Comparison of ENCODE assay signal across 31 cellular contexts in genomic region chr6:97757575-97757974, GRCh38.
"Had no signal": no experiment of that assay in that cellular context is flagged by ENCODE, and none has a peak within 500 bp of the region (broad histone marks: within the 10 kb centered on the region; RNA-seq: fewer than 3 reads in every experiment).

No MANE protein-coding gene starts in this region.

- H3K4me3 Mint-ChIP-seq: naive thymus-derived CD8-positive, alpha-beta T cell; natural killer cell treated with Interleukin-12 subunit alpha and Interleukin-12 subunit beta and Interleukin-15 and Interleukin-18, amount 100 ng/mL, for 72 hours; nephron progenitor cell; neural crest cell; stimulated activated memory B cell treated with anti-CD40 and anti-IgM and Interleukin-4, amounts not matched to agents 10 μg/mL and 1 μg/mL and 100 μg/mL, for 72 hours; stimulated activated naive CD8-positive, alpha-beta T cell treated with anti-CD3 and anti-CD28 coated beads, Interleukin-15, amount 100 ng/mL, for 72 hours had no signal

- H3K27me3 ChIP-seq: ovary, spleen, suprapubic skin, testis, tibial artery, transverse colon, upper lobe of left lung, vagina had no signal

- H3K4me3 ChIP-seq: ovary, psoas muscle, skin epidermis, smooth muscle cell, spleen, suprapubic skin, testis, tibial artery, transverse colon, upper lobe of left lung, vagina had no signal

- H3K9me3 Mint-ChIP-seq: nephron progenitor cell; stimulated activated memory B cell treated with anti-CD40 and anti-IgM and Interleukin-4, amounts not matched to agents 10 μg/mL and 1 μg/mL and 100 μg/mL, for 72 hours had no signal

- H3K36me3 ChIP-seq: ovary, spleen, suprapubic skin, tibial artery, transverse colon, upper lobe of left lung, vagina had no signal

- H2AFZ ChIP-seq: parathyroid adenoma had no signal

- H3K36me3 Mint-ChIP-seq: naive thymus-derived CD8-positive, alpha-beta T cell; natural killer cell treated with Interleukin-12 subunit alpha and Interleukin-12 subunit beta and Interleukin-15 and Interleukin-18, amount 100 ng/mL, for 72 hours; stimulated activated memory B cell treated with anti-CD40 and anti-IgM and Interleukin-4, amounts not matched to agents 10 μg/mL and 1 μg/mL and 100 μg/mL, for 72 hours had no signal

- ATAC-seq: naive thymus-derived CD8-positive, alpha-beta T cell; natural killer cell treated with Interleukin-12 subunit alpha and Interleukin-12 subunit beta and Interleukin-15 and Interleukin-18, amount 100 ng/mL, for 72 hours; psoas muscle; right cardiac atrium; sciatic nerve; stimulated activated memory B cell treated with anti-CD40 and anti-IgM and Interleukin-4, amounts not matched to agents 10 μg/mL and 1 μg/mL and 100 μg/mL, for 72 hours; stimulated activated naive CD8-positive, alpha-beta T cell treated with anti-CD3 and anti-CD28 coated beads, Interleukin-15, amount 100 ng/mL, for 72 hours; stimulated activated naive CD8-positive, alpha-beta T cell treated with anti-CD3 and anti-CD28 coated beads, Interleukin-15, Interleukin-2, amounts not matched to agents 100 U/mL and 50 U/mL, for 24 hours had no signal

- H3K9me3 ChIP-seq: ovary, psoas muscle, spleen, suprapubic skin, testis, tibial artery, transverse colon, upper lobe of left lung, vagina had no signal

- H3K4me1 ChIP-seq: parathyroid adenoma, psoas muscle, spleen, suprapubic skin, testis, tibial artery, transverse colon, upper lobe of left lung, vagina had no signal

- H3K79me2 ChIP-seq: parathyroid adenoma had no signal

- H3K9ac ChIP-seq: parathyroid adenoma had no signal

- H3K27me3 Mint-ChIP-seq: naive thymus-derived CD8-positive, alpha-beta T cell; natural killer cell treated with Interleukin-12 subunit alpha and Interleukin-12 subunit beta and Interleukin-15 and Interleukin-18, amount 100 ng/mL, for 72 hours; progenitor cell of endocrine pancreas; stimulated activated memory B cell treated with anti-CD40 and anti-IgM and Interleukin-4, amounts not matched to agents 10 μg/mL and 1 μg/mL and 100 μg/mL, for 72 hours; stimulated activated naive CD8-positive, alpha-beta T cell treated with anti-CD3 and anti-CD28 coated beads, Interleukin-15, amount 100 ng/mL, for 72 hours had no signal

- H3K27ac Mint-ChIP-seq: naive thymus-derived CD8-positive, alpha-beta T cell; natural killer cell treated with Interleukin-12 subunit alpha and Interleukin-12 subunit beta and Interleukin-15 and Interleukin-18, amount 100 ng/mL, for 72 hours; nephron progenitor cell; progenitor cell of endocrine pancreas; stimulated activated memory B cell treated with anti-CD40 and anti-IgM and Interleukin-4, amounts not matched to agents 10 μg/mL and 1 μg/mL and 100 μg/mL, for 72 hours; stimulated activated naive CD8-positive, alpha-beta T cell treated with anti-CD3 and anti-CD28 coated beads, Interleukin-15, amount 100 ng/mL, for 72 hours had no signal

- DNase-seq: naive thymus-derived CD8-positive, alpha-beta T cell; nephron progenitor cell; occipital lobe; ovary; posterior cingulate gyrus; psoas muscle; right cardiac atrium; spleen; stimulated activated CD4-positive, alpha-beta T cell treated with anti-CD3 and anti-CD28 coated beads, Interleukin-12 subunit alpha, Interleukin-12 subunit beta, amount 100 ng/mL, for 4 hours; stimulated activated CD4-positive, alpha-beta T cell treated with anti-CD3 and anti-CD28 coated beads, Interleukin-1b, Interleukin-23, amount 100 ng/mL, for 48 hours; stimulated activated CD4-positive, alpha-beta T cell treated with anti-CD3 and anti-CD28 coated beads, Interleukin-4, amount 100 ng/mL, for 1 hour; stimulated activated CD4-positive, alpha-beta T cell treated with anti-CD3 and anti-CD28 coated beads, Interleukin-4, amount 100 ng/mL, for 4 hours; stimulated activated CD8-positive, alpha-beta memory T cell treated with anti-CD3 and anti-CD28 coated beads, Interleukin-4, amount 100 ng/mL, for 48 hours; stimulated activated naive CD4-positive, alpha-beta T cell; stimulated activated naive CD8-positive, alpha-beta T cell treated with anti-CD3 and anti-CD28 coated beads, Interleukin-15, amount 100 ng/mL, for 72 hours; stimulated activated naive CD8-positive, alpha-beta T cell treated with anti-CD3 and anti-CD28 coated beads, Interleukin-15, Interleukin-2, amounts not matched to agents 100 U/mL and 50 U/mL, for 24 hours; substantia nigra; testis; tibial artery; transverse colon; upper lobe of left lung had no signal

- H3K27ac ChIP-seq: ovary, parathyroid adenoma, psoas muscle, skin epidermis, spleen, suprapubic skin, testis, tibial artery, transverse colon, upper lobe of left lung, vagina had no signal

- H3K4me2 ChIP-seq: smooth muscle cell had no signal

- H3K4me1 Mint-ChIP-seq: naive thymus-derived CD8-positive, alpha-beta T cell; nephron progenitor cell; stimulated activated memory B cell treated with anti-CD40 and anti-IgM and Interleukin-4, amounts not matched to agents 10 μg/mL and 1 μg/mL and 100 μg/mL, for 72 hours; stimulated activated naive CD8-positive, alpha-beta T cell treated with anti-CD3 and anti-CD28 coated beads, Interleukin-15, amount 100 ng/mL, for 72 hours had no signal
